10 cellular contexts compared by ENCODE assay signal in genomic region chr13:87778128-87778527, GRCh38.
"Had no signal": no experiment of that assay in that cellular context is flagged by ENCODE, and none has a peak within 500 bp of the region (broad histone marks: within the 10 kb centered on the region; RNA-seq: fewer than 3 reads in every experiment).

No MANE protein-coding gene starts in this region.

- FAIRE-seq: K562 had no signal

- H3K4me3 ChIP-seq: GM23248, HAP-1, K562 had no signal

- H2AFZ ChIP-seq: GM23248 had no signal

- H3K36me3 ChIP-seq: HAP-1 had no signal

- H3K9me3 ChIP-seq: HAP-1 had no signal

- H3K4me1 ChIP-seq: HAP-1 had no signal

- ATAC-seq: HCT116, K562 had no signal

- H3K9ac ChIP-seq: GM23248 had no signal

- DNase-seq: GM23248, GOT3, H7, HFFc6, IMR-90, KG1 had no signal

- H3K27ac ChIP-seq: GM23248, HL-60 had no signal
